Comparison of ENCODE assay signal across 30 cellular contexts in the genomic region with DNA sequence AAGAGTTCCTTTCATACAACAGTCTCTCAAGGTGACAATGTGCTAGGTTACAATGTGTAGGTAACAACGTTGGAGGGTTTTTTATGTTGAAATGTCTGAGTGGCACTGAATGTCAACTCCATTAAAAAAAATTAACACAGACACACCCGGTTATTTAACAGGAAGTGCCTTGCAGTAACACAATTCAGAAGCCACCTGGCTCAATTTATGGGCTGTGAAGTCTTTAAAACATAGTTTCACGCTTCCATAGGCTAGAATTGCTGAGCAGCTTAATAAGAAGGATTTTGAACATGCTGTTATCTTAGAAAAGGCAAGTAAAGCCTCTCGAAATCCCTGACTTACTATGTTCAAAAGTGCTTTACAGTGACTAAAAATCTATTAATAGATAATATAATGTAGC. TPM values are rescaled to one million over a fixed set of nuclear protein-coding genes. Genes with fewer than 3 reads are reported as not detected.
DNase-seq lines count a peak whose midpoint lies in the region; ATAC-seq and TF ChIP-seq lines count a peak whose summit lies in the region.
"Had no signal": no experiment of that assay in that cellular context is flagged by ENCODE, and none has a peak within 500 bp of the region (broad histone marks: within the 10 kb centered on the region; RNA-seq: fewer than 3 reads in every experiment).

No MANE protein-coding gene starts in this region.

- no peaks in the 10 kb centered on the region for H4K20me1 ChIP-seq in fibroblast of lung (ENCODE audit: control insufficient read depth, extremely low read depth, insufficient read depth, low read length)

- no peaks in the 10 kb centered on the region for H3K9me3 Mint-ChIP-seq in CD4-positive, CD25-positive, alpha-beta regulatory T cell
- no peaks in the 10 kb centered on the region for H3K9me3 Mint-ChIP-seq in nephron progenitor cell
- H3K9me3 Mint-ChIP-seq: activated naive CD4-positive, alpha-beta T cell treated with anti-CD3 and anti-CD28 coated beads, Interleukin-2, amount 50 U/mL, for 72 hours; naive B cell had no signal

- H3K79me2 ChIP-seq in fibroblast of lung (ENCODE audit: control insufficient read depth, insufficient read depth, low read length): peaks cover 82% of the 10 kb centered on the region

- no peak overlapping the region for H3K4me2 ChIP-seq in fibroblast of lung (ENCODE audit: extremely low read depth, insufficient read depth, low read length)
- H3K4me2 ChIP-seq: BLaER1 had no signal

- DNase-seq in CD4-positive, CD25-positive, alpha-beta regulatory T cell: peak in 1 of 3 donors; percentile 32
- DNase-seq in Jurkat, Clone E6-1 (ENCODE audit: low read depth, low spot score): peak; percentile 14
- DNase-seq in fibroblast of lung (ENCODE audit: low read depth in 2 of 2) (no peak), nephron progenitor cell (no peak), D341Med (ENCODE audit: low spot score) (no peak), WERI-Rb-1 (no peak)
- DNase-seq: activated CD4-positive, CD25-positive, alpha-beta regulatory T cell treated with anti-CD3 and anti-CD28 coated beads, Interleukin-2, amount 50 U/mL, for 72 hours; activated T-cell treated with anti-CD3 and anti-CD28 coated beads for 4 hours; COR-L47; DMS79 treated with DMSO at 0.1 percent for 48 hours; effector CD4-positive, alpha-beta T cell; erythroblast; Kasumi-1; mesenchymal stem cell; MV-4-11; naive B cell; NCI-H187 treated with DMSO at 0.1 percent for 48 hours; NCI-H774; pancreas; RPMI8226; stimulated activated CD4-positive, alpha-beta T cell treated with anti-CD3 and anti-CD28 coated beads, Interleukin-2, amount 100 ng/mL, for 24 hours; T-helper 1 cell had no signal

- H3K36me3 Mint-ChIP-seq in CD4-positive, CD25-positive, alpha-beta regulatory T cell: peaks cover 29% of the 10 kb centered on the region
- peaks cover 74% of the 10 kb centered on the region for H3K36me3 Mint-ChIP-seq in nephron progenitor cell (ENCODE audit: low read depth)

- H3K9ac ChIP-seq in fibroblast of lung (ENCODE audit: insufficient read depth, low read length): no peak overlapping the region
- H3K9ac ChIP-seq: BLaER1 had no signal

- no peaks in the 10 kb centered on the region for H3K27me3 Mint-ChIP-seq in CD4-positive, CD25-positive, alpha-beta regulatory T cell
- no peaks in the 10 kb centered on the region for H3K27me3 Mint-ChIP-seq in nephron progenitor cell (ENCODE audit: low read depth, poor library complexity)
- H3K27me3 Mint-ChIP-seq: naive B cell had no signal

- H3K27ac Mint-ChIP-seq in CD4-positive, CD25-positive, alpha-beta regulatory T cell: peak overlapping the region in 2 of 3 donors; percentile 36 to 54
- peak overlapping the region; percentile 36 for H3K27ac Mint-ChIP-seq in nephron progenitor cell
- H3K27ac Mint-ChIP-seq: activated naive CD4-positive, alpha-beta T cell treated with anti-CD3 and anti-CD28 coated beads, Interleukin-2, amount 50 U/mL, for 72 hours had no signal

- ATAC-seq in CD4-positive, CD25-positive, alpha-beta regulatory T cell (ENCODE audit: low read depth in 2 of 2): no peak
- ATAC-seq in GM19035 (IDR thresholded peaks at IDR 0.05; ENCODE audit: unreplicated experiment): no peak
- ATAC-seq: activated naive CD4-positive, alpha-beta T cell treated with anti-CD3 and anti-CD28 coated beads, Interleukin-2, amount 50 U/mL, for 72 hours; pancreas had no signal

- no peak overlapping the region for H2AFZ ChIP-seq in fibroblast of lung (ENCODE audit: low read length)

- peaks cover 23 to 57% (median 34%) of the 10 kb centered on the region in 4 donors for H3K4me1 Mint-ChIP-seq in CD4-positive, CD25-positive, alpha-beta regulatory T cell
- H3K4me1 Mint-ChIP-seq in nephron progenitor cell: peaks cover 39% of the 10 kb centered on the region

- H3K4me1 ChIP-seq in CD4-positive, CD25-positive, alpha-beta regulatory T cell (ENCODE audit: control insufficient read depth, insufficient read depth, low read length, poor library complexity, severe bottlenecking): peaks cover 25% of the 10 kb centered on the region
- H3K4me1 ChIP-seq in fibroblast of lung (ENCODE audit: control insufficient read depth, extremely low read depth, insufficient read depth, low read length): peaks cover 5% of the 10 kb centered on the region
- H3K4me1 ChIP-seq: SJSA1 had no signal

- no peaks in the 10 kb centered on the region for H3K9me3 ChIP-seq in CD4-positive, CD25-positive, alpha-beta regulatory T cell (ENCODE audit: control insufficient read depth in 2 of 2, low read length in 2 of 2)
- H3K9me3 ChIP-seq in fibroblast of lung (ENCODE audit: control insufficient read depth, insufficient read depth, low read depth, low read length): no peaks in the 10 kb centered on the region
- no peaks in the 10 kb centered on the region for H3K9me3 ChIP-seq in WERI-Rb-1 (ENCODE audit: severe bottlenecking)
- H3K9me3 ChIP-seq: BLaER1, breast epithelium, heart left ventricle, pancreas, right atrium auricular region, SJSA1, transverse colon had no signal

- H3K36me3 ChIP-seq in CD4-positive, CD25-positive, alpha-beta regulatory T cell (ENCODE audit: control insufficient read depth, insufficient read depth, low read length): peaks cover 75% of the 10 kb centered on the region
- H3K36me3 ChIP-seq in fibroblast of lung (ENCODE audit: control insufficient read depth, insufficient read depth, low read length): peaks cover 11% of the 10 kb centered on the region
- H3K36me3 ChIP-seq in WERI-Rb-1: peaks cover 65% of the 10 kb centered on the region
- H3K36me3 ChIP-seq: breast epithelium had no signal

- H3K27ac ChIP-seq in CD4-positive, CD25-positive, alpha-beta regulatory T cell (ENCODE audit: insufficient read depth, low read length, poor library complexity, severe bottlenecking): no peak overlapping the region
- peak overlapping the region; percentile 22 for H3K27ac ChIP-seq in fibroblast of lung (ENCODE audit: insufficient read depth, low read length)
- no peak overlapping the region for H3K27ac ChIP-seq in WERI-Rb-1
- H3K27ac ChIP-seq: BLaER1, breast epithelium, pancreas, SJSA1 had no signal

- TF ChIP-seq CTCF in fibroblast of lung (conservative IDR thresholded peaks at IDR 0.05 in 1 of 2, IDR thresholded peaks at IDR 0.05 in 1 of 2; ENCODE audit: low read depth in 1 of 2, low read length in 2 of 2) (no peak), nephron progenitor cell (IDR thresholded peaks at IDR 0.05) (no peak), WERI-Rb-1 (IDR thresholded peaks at IDR 0.05; ENCODE audit: low read depth, low read length) (no peak)

- no peak overlapping the region for H3K4me3 Mint-ChIP-seq in CD4-positive, CD25-positive, alpha-beta regulatory T cell
- H3K4me3 Mint-ChIP-seq in nephron progenitor cell: no peak overlapping the region
- H3K4me3 Mint-ChIP-seq: naive B cell had no signal

- H3K27me3 ChIP-seq in CD4-positive, CD25-positive, alpha-beta regulatory T cell (ENCODE audit: control insufficient read depth, insufficient read depth, low read length): no peaks in the 10 kb centered on the region
- H3K27me3 ChIP-seq in fibroblast of lung (ENCODE audit: control insufficient read depth, insufficient read depth, low read length): no peaks in the 10 kb centered on the region
- H3K27me3 ChIP-seq in WERI-Rb-1 (ENCODE audit: insufficient read depth, low read depth, severe bottlenecking): no peaks in the 10 kb centered on the region
- H3K27me3 ChIP-seq: BLaER1, breast epithelium, heart left ventricle, pancreas, right atrium auricular region, SJSA1, transverse colon had no signal

- no peak overlapping the region for H3K4me3 ChIP-seq in CD4-positive, CD25-positive, alpha-beta regulatory T cell (ENCODE audit: low read depth, low read length)
- H3K4me3 ChIP-seq in Jurkat, Clone E6-1 (ENCODE audit: low read length): no peak overlapping the region
- H3K4me3 ChIP-seq in fibroblast of lung (replicated peaks in 1 of 4; ENCODE audit: control extremely low read depth in 1 of 4, insufficient read depth in 1 of 4, low read depth in 3 of 4, low read length in 4 of 4) (no peak overlapping the region), WERI-Rb-1 (ENCODE audit: low read depth, low read length) (no peak overlapping the region)
- H3K4me3 ChIP-seq: BLaER1, breast epithelium, heart left ventricle, pancreas, right atrium auricular region, SJSA1, transverse colon had no signal

RNA-seq across cellular contexts. Expression of a gene that starts 19.7 kb away (rescaled TPM):
- total RNA-seq in CD4-positive, CD25-positive, alpha-beta regulatory T cell: 108 TPM
- 10 to 100 TPM; 87.2 to 95.0 (median 92.6) TPM for polyA plus RNA-seq in CD4-positive, CD25-positive, alpha-beta regulatory T cell
- polyA plus RNA-seq in Jurkat, Clone E6-1 (2012; ENCODE audit: insufficient read depth, insufficient read length): 118 TPM
- total RNA-seq in fibroblast of lung: 46.2 and 51.4 TPM in 2 replicates
- polyA plus RNA-seq in fibroblast of lung: 59.2 and 61.9 TPM in 2 replicates
- 54.1 and 54.4 TPM in 2 replicates for polyA plus RNA-seq in fibroblast of lung (2012)
- polyA minus RNA-seq in fibroblast of lung (ENCODE audit: low replicate concordance): 7.6 and 8.7 TPM in 2 replicates

RNA-seq across cellular contexts. Expression of a gene that starts 38.3 kb away (rescaled TPM):
- total RNA-seq in CD4-positive, CD25-positive, alpha-beta regulatory T cell: not detected
- polyA plus RNA-seq in CD4-positive, CD25-positive, alpha-beta regulatory T cell: under 1 TPM in 1 of 4 donors, not detected in 3; 0.27 TPM
- polyA plus RNA-seq in Jurkat, Clone E6-1 (2012; ENCODE audit: insufficient read depth, insufficient read length): not detected
- 17.7 and 18.5 TPM in 2 replicates for total RNA-seq in fibroblast of lung
- 12.6 and 20.8 TPM in 2 replicates for polyA plus RNA-seq in fibroblast of lung
- polyA plus RNA-seq in fibroblast of lung (2012): 15.5 and 22.1 TPM in 2 replicates
- 7.3 and 10.5 TPM in 2 replicates for polyA minus RNA-seq in fibroblast of lung (ENCODE audit: low replicate concordance)

Comparison
In these comparisons a context has a peak if more than half of its experiments do, and no peak if none do; other contexts are left out.
1. RNA of a gene that starts 38.3 kb away (total RNA-seq): 17.7 to 18.5 TPM in fibroblast of lung; not detected in CD4-positive, CD25-positive, alpha-beta regulatory T cell (single experiment); every median in the first group is over 10 times any median in the second.